In the genomic region with DNA sequence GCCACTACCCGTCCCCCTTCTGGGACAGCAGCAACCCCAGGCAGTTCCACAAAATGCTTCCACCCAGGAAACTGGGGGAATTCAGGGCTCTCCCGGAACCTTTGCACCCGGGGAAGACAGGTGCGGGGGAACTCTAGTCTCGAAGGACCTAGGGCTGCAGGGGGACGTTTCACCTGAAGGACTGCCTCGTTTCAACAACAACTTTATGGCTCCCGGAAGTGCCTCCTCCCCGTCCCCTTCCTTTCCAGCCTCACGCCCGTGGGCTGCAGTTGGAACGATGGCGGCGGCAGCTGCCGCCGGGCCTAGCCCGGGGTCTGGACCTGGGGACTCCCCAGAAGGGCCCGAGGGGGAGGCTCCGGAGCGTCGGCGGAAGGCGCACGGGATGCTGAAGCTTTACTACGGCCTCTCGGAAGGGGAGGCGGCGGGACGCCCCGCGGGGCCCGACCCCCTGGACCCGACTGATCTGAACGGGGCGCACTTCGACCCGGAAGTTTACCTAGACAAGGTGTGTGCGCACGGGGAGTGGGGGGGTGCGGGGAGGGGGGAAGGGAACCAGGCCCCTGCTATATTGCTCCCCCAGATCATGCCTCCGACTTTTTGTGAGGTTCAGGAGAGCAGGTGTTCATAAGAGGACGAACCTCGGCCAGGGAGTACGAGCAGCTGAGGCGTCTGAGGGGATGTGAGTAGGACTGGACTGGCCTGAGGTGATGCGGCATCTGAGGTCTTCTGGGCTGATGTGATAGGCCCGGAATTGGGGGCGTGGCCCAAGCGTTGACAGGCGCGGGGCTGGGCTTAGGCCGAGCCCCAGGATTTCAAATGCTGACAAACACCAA, we compare ENCODE assay signal across 1 cellular context.
A peak's percentile ranks its signal among the peaks of the same experiment; 100 is the strongest.
TF ChIP-seq lines count a peak whose summit lies in the region.

A gene (plus strand): TSS at position 241 of the 833 bp plus-strand sequence. CDS start 37 bp downstream, at position 278.

TF ChIP-seq in K562, 482 proteins besides CTCF, POLR2A, EP300 and RAD21 (continued from another document and continues in another):
- TF ChIP-seq, protein P1, sequence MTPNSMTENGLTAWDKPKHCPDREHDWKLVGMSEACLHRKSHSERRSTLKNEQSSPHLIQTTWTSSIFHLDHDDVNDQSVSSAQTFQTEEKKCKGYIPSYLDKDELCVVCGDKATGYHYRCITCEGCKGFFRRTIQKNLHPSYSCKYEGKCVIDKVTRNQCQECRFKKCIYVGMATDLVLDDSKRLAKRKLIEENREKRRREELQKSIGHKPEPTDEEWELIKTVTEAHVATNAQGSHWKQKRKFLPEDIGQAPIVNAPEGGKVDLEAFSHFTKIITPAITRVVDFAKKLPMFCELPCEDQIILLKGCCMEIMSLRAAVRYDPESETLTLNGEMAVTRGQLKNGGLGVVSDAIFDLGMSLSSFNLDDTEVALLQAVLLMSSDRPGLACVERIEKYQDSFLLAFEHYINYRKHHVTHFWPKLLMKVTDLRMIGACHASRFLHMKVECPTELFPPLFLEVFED (CRISPR knock-in tag; conservative IDR thresholded peaks at IDR 0.05), result peak; percentile 58
- TF ChIP-seq ZFX (CRISPR knock-in tag; IDR thresholded peaks at IDR 0.05), result peak; percentile 90
- TF ChIP-seq, protein P2, sequence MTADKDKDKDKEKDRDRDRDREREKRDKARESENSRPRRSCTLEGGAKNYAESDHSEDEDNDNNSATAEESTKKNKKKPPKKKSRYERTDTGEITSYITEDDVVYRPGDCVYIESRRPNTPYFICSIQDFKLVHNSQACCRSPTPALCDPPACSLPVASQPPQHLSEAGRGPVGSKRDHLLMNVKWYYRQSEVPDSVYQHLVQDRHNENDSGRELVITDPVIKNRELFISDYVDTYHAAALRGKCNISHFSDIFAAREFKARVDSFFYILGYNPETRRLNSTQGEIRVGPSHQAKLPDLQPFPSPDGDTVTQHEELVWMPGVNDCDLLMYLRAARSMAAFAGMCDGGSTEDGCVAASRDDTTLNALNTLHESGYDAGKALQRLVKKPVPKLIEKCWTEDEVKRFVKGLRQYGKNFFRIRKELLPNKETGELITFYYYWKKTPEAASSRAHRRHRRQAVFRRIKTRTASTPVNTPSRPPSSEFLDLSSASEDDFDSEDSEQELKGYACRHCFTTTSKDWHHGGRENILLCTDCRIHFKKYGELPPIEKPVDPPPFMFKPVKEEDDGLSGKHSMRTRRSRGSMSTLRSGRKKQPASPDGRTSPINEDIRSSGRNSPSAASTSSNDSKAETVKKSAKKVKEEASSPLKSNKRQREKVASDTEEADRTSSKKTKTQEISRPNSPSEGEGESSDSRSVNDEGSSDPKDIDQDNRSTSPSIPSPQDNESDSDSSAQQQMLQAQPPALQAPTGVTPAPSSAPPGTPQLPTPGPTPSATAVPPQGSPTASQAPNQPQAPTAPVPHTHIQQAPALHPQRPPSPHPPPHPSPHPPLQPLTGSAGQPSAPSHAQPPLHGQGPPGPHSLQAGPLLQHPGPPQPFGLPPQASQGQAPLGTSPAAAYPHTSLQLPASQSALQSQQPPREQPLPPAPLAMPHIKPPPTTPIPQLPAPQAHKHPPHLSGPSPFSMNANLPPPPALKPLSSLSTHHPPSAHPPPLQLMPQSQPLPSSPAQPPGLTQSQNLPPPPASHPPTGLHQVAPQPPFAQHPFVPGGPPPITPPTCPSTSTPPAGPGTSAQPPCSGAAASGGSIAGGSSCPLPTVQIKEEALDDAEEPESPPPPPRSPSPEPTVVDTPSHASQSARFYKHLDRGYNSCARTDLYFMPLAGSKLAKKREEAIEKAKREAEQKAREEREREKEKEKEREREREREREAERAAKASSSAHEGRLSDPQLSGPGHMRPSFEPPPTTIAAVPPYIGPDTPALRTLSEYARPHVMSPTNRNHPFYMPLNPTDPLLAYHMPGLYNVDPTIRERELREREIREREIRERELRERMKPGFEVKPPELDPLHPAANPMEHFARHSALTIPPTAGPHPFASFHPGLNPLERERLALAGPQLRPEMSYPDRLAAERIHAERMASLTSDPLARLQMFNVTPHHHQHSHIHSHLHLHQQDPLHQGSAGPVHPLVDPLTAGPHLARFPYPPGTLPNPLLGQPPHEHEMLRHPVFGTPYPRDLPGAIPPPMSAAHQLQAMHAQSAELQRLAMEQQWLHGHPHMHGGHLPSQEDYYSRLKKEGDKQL (CRISPR knock-in tag; IDR thresholded peaks at IDR 0.05; ENCODE audit: borderline replicate concordance), result no peak
- TF ChIP-seq FOSL1 (tag; conservative IDR thresholded peaks at IDR 0.05), result peak; percentile 53; the same call in 1 of the 2 replicates
- peak; percentile 88 for TF ChIP-seq NEUROD1 (IDR thresholded peaks at IDR 0.05; ENCODE audit: borderline replicate concordance, low read depth, low read length, partially characterized antibody)
- TF ChIP-seq, protein P3, sequence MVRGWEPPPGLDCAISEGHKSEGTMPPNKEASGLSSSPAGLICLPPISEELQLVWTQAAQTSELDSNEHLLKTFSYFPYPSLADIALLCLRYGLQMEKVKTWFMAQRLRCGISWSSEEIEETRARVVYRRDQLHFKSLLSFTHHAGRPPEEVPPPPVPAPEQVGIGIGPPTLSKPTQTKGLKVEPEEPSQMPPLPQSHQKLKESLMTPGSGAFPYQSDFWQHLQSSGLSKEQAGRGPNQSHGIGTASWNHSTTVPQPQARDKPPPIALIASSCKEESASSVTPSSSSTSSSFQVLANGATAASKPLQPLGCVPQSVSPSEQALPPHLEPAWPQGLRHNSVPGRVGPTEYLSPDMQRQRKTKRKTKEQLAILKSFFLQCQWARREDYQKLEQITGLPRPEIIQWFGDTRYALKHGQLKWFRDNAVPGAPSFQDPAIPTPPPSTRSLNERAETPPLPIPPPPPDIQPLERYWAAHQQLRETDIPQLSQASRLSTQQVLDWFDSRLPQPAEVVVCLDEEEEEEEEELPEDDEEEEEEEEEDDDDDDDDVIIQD (CRISPR knock-in tag; IDR thresholded peaks at IDR 0.05), result no peak
- TF ChIP-seq CBX1 (IDR thresholded peaks at IDR 0.05; ENCODE audit: low read depth), result peak; percentile 79
- no peak for TF ChIP-seq PTTG1 (tag; IDR thresholded peaks at IDR 0.05; ENCODE audit: low read depth)
- no peak for TF ChIP-seq TEAD2 (tag; IDR thresholded peaks at IDR 0.05)
- no peak; the same call in 1 of the 2 replicates for TF ChIP-seq SLC30A9 (CRISPR knock-in tag; IDR thresholded peaks at IDR 0.05)
- no peak for TF ChIP-seq NR4A1 (CRISPR knock-in tag; IDR thresholded peaks at IDR 0.05)
- peak; percentile 90 for TF ChIP-seq NR4A1 (tag; IDR thresholded peaks at IDR 0.05)
- no peak for TF ChIP-seq HNRNPL (IDR thresholded peaks at IDR 0.05; ENCODE audit: low read depth, low read length)
- no peak for TF ChIP-seq E2F3 (CRISPR knock-in tag; IDR thresholded peaks at IDR 0.05)
- peak; percentile 56; the same call in 1 of the 2 replicates for TF ChIP-seq LCOR (CRISPR knock-in tag; IDR thresholded peaks at IDR 0.05)
- peak in 1 of 2 experiments; percentile 99; a peak in 2 of 4 replicates for TF ChIP-seq TRIM24 (IDR thresholded peaks at IDR 0.05)
- TF ChIP-seq, protein P4, sequence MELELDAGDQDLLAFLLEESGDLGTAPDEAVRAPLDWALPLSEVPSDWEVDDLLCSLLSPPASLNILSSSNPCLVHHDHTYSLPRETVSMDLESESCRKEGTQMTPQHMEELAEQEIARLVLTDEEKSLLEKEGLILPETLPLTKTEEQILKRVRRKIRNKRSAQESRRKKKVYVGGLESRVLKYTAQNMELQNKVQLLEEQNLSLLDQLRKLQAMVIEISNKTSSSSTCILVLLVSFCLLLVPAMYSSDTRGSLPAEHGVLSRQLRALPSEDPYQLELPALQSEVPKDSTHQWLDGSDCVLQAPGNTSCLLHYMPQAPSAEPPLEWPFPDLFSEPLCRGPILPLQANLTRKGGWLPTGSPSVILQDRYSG (tag; conservative IDR thresholded peaks at IDR 0.05; ENCODE audit: low read depth), result no peak
- TF ChIP-seq HDAC2 (IDR thresholded peaks at IDR 0.05), result no peak
- TF ChIP-seq GABPA (tag; conservative IDR thresholded peaks at IDR 0.05; ENCODE audit: low read depth), result peak; percentile 99
- TF ChIP-seq, protein P5, sequence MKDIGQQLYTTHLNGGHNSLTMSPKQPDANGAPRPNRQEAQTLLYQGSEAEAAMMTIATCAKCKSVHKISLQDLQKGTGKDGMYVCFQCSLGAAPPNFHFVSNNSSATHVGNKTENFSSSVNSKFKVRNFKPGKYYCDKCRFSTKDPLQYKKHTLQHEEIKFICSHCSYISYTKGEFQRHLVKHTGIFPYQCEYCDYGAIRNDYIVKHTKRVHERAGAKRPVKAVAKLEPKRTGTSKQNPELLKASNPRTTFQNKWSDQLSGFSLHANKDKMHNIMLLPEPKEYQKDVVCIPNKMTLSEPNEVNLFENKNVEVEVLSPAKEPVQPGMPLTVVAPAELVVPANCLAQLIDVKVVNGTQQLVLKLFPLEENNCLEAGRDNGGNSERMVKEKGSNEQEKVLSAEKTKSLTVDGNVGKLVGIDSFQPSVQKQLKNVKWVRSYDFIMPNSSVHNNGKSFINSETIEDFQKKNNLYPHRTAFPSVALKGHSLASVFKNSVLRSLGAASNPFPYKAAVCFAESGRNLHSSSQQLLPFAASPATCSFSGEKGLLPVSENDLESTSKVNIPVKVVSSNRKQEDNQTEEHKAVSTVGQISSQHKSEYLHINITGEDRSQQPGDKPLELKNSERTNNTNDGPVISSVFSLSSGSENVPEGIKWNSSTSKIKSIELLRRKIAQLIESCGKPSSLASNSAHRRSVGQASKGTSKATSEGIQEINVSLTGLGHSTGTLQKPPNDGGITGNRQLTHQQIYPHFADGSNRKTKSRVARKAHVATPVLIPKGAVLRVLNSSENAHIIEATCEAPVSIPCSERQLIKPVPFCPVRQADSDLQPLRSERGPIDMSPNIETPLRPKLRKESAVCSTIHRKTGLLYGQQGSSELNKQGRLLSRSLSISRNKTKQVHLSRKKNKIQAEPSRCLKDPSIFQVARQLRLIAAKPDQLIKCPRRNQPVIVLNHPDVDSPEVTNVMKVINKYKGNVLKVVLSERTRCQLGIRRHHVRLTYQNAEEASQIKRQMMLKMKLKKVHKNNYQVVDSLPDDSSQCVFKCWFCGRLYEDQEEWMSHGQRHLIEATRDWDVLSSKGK (CRISPR knock-in tag; IDR thresholded peaks at IDR 0.05), result no peak
- TF ChIP-seq, protein P6, sequence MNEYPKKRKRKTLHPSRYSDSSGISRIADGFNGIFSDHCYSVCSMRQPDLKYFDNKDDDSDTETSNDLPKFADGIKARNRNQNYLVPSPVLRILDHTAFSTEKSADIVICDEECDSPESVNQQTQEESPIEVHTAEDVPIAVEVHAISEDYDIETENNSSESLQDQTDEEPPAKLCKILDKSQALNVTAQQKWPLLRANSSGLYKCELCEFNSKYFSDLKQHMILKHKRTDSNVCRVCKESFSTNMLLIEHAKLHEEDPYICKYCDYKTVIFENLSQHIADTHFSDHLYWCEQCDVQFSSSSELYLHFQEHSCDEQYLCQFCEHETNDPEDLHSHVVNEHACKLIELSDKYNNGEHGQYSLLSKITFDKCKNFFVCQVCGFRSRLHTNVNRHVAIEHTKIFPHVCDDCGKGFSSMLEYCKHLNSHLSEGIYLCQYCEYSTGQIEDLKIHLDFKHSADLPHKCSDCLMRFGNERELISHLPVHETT (CRISPR knock-in tag; conservative IDR thresholded peaks at IDR 0.05 in 1 of 2, IDR thresholded peaks at IDR 0.05 in 1 of 2), result peak in 1 of 2 experiments; percentile 95; a peak in 3 of 4 replicates
- TF ChIP-seq SP2 (IDR thresholded peaks at IDR 0.05; ENCODE audit: extremely low read depth, low read depth, low read length, poor library complexity, severe bottlenecking), result no peak
- 0 out of 2 replicates have a peak, but pooled peaks have one; percentile 7 for TF ChIP-seq NR2F6 (CRISPR knock-in tag; IDR thresholded peaks at IDR 0.05)
- no peak for TF ChIP-seq ZBTB8A (IDR thresholded peaks at IDR 0.05; ENCODE audit: partially characterized antibody)
- TF ChIP-seq, protein P7, sequence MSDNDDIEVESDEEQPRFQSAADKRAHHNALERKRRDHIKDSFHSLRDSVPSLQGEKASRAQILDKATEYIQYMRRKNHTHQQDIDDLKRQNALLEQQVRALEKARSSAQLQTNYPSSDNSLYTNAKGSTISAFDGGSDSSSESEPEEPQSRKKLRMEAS (CRISPR knock-in tag; IDR thresholded peaks at IDR 0.05), result no peak
- TF ChIP-seq, protein P8, sequence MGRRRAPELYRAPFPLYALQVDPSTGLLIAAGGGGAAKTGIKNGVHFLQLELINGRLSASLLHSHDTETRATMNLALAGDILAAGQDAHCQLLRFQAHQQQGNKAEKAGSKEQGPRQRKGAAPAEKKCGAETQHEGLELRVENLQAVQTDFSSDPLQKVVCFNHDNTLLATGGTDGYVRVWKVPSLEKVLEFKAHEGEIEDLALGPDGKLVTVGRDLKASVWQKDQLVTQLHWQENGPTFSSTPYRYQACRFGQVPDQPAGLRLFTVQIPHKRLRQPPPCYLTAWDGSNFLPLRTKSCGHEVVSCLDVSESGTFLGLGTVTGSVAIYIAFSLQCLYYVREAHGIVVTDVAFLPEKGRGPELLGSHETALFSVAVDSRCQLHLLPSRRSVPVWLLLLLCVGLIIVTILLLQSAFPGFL (CRISPR knock-in tag; IDR thresholded peaks at IDR 0.05), result no peak
- peak; percentile 55 for TF ChIP-seq TEAD4 (IDR thresholded peaks at IDR 0.05; ENCODE audit: low read length)
- no peak for TF ChIP-seq TEAD4 (CRISPR knock-in tag; IDR thresholded peaks at IDR 0.05; ENCODE audit: borderline replicate concordance)
- TF ChIP-seq CREB1 (IDR thresholded peaks at IDR 0.05), result peak; percentile 64
- TF ChIP-seq CREB1 (CRISPR knock-in tag; IDR thresholded peaks at IDR 0.05), result peak; percentile 70; the same call in 1 of the 2 replicates
- TF ChIP-seq, protein P9, sequence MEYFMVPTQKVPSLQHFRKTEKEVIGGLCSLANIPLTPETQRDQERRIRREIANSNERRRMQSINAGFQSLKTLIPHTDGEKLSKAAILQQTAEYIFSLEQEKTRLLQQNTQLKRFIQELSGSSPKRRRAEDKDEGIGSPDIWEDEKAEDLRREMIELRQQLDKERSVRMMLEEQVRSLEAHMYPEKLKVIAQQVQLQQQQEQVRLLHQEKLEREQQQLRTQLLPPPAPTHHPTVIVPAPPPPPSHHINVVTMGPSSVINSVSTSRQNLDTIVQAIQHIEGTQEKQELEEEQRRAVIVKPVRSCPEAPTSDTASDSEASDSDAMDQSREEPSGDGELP (CRISPR knock-in tag; IDR thresholded peaks at IDR 0.05; ENCODE audit: borderline replicate concordance), result peak; percentile 82
- TF ChIP-seq SIN3B (IDR thresholded peaks at IDR 0.05; ENCODE audit: low read depth), result peak; percentile 89
- TF ChIP-seq HDAC6 (IDR thresholded peaks at IDR 0.05; ENCODE audit: low read depth, low read length), result no peak
- TF ChIP-seq NUFIP1 (IDR thresholded peaks at IDR 0.05; ENCODE audit: partially characterized antibody), result no peak
- peak; percentile 89; the same call in 1 of the 2 replicates for TF ChIP-seq CCAR2 (IDR thresholded peaks at IDR 0.05; ENCODE audit: low read depth, low read length)
- TF ChIP-seq YBX1 (IDR thresholded peaks at IDR 0.05), result no peak
- TF ChIP-seq CREM (IDR thresholded peaks at IDR 0.05; ENCODE audit: low read depth), result peak; percentile 86
- TF ChIP-seq, protein P10, sequence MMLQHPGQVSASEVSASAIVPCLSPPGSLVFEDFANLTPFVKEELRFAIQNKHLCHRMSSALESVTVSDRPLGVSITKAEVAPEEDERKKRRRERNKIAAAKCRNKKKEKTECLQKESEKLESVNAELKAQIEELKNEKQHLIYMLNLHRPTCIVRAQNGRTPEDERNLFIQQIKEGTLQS (IDR thresholded peaks at IDR 0.05), result no peak
- TF ChIP-seq, protein P10 (CRISPR knock-in tag; conservative IDR thresholded peaks at IDR 0.05), result peak; percentile 44; the same call in 1 of the 2 replicates
- peak; percentile 45; the same call in 1 of the 2 replicates for TF ChIP-seq ZNF644 (tag; IDR thresholded peaks at IDR 0.05; ENCODE audit: low read depth)
- TF ChIP-seq EWSR1 (IDR thresholded peaks at IDR 0.05; ENCODE audit: borderline replicate concordance, low read depth, partially characterized antibody), result no peak
